In genomic region chr3:184543848-184544512, GRCh38 we compare ENCODE assay signal across 9 cellular contexts. TPM values are rescaled to one million over a fixed set of nuclear protein-coding genes. Genes with fewer than 3 reads are reported as not detected.
DNase-seq lines count a peak whose midpoint lies in the region; ATAC-seq and TF ChIP-seq lines count a peak whose summit lies in the region.
"Had no signal": no experiment of that assay in that cellular context is flagged by ENCODE, and none has a peak within 500 bp of the region (broad histone marks: within the 10 kb centered on the region; RNA-seq: fewer than 3 reads in every experiment).

No MANE protein-coding gene starts in this region.

- H3K4me3 Mint-ChIP-seq in MCF 10A (ENCODE audit: unreplicated experiment) = no peak overlapping the region
- H3K4me3 Mint-ChIP-seq: activated naive CD4-positive, alpha-beta T cell treated with anti-CD3 and anti-CD28 coated beads, Interleukin-2, amount 50 U/mL, for 24 hours had no signal

- DNase-seq in DMS 273 (lab: John Stamatoyannopoulos, UW; ENCODE audit: unreplicated experiment) (peak; percentile 97), NCI-H2196 (lab: John Stamatoyannopoulos, UW; ENCODE audit: unreplicated experiment) (peak; percentile 97), MCF 10A (ENCODE audit: unreplicated experiment) (peak; percentile 82), islet precursor cell (peak; percentile 92)
- DNase-seq in stimulated activated CD4-positive, alpha-beta T cell treated with anti-CD3 and anti-CD28 coated beads, Interleukin-1b, Interleukin-23, amount 100 ng/mL, for 4 hours (ENCODE audit: low read depth in 2 of 2) = peak; percentile 39 to 74

- POLR2A ChIA-PET in MCF 10A (lab: Yijun Ruan, JAX) = no interaction called here

- H3K4me1 Mint-ChIP-seq in MCF 10A (ENCODE audit: insufficient read depth, unreplicated experiment) = no peaks in the 10 kb centered on the region

- CTCF ChIA-PET in MCF 10A (lab: Yijun Ruan, JAX) = interaction anchor here (0.7 to 12.3 kb wide), 20 partner anchors 11 to 360 kb away, joined by 3 to 212 read pairs (median 4); no protein-coding TSS in a partner anchor

- TF ChIP-seq CTCF in VCaP (conservative IDR thresholded peaks at IDR 0.05) (peak; percentile 94), MCF 10A (IDR thresholded peaks at IDR 0.05; ENCODE audit: unreplicated experiment) (peak; percentile 91)

- no peak overlapping the region for H3K27ac ChIP-seq in VCaP

- no peaks in the 10 kb centered on the region for H3K9me3 Mint-ChIP-seq in MCF 10A (ENCODE audit: unreplicated experiment)
- H3K9me3 Mint-ChIP-seq: activated naive CD4-positive, alpha-beta T cell treated with anti-CD3 and anti-CD28 coated beads, Interleukin-2, amount 50 U/mL, for 24 hours had no signal

- peaks cover 70% of the 10 kb centered on the region for H3K27me3 Mint-ChIP-seq in MCF 10A (ENCODE audit: insufficient read depth, unreplicated experiment)

- no peak overlapping the region for H3K27ac Mint-ChIP-seq in MCF 10A (ENCODE audit: low read depth, unreplicated experiment)
- H3K27ac Mint-ChIP-seq: activated naive CD4-positive, alpha-beta T cell treated with anti-CD3 and anti-CD28 coated beads, Interleukin-2, amount 50 U/mL, for 24 hours had no signal

- ATAC-seq in HG02610 (IDR thresholded peaks at IDR 0.05; ENCODE audit: unreplicated experiment) (peak; percentile 56), GM18868 (IDR thresholded peaks at IDR 0.05; ENCODE audit: unreplicated experiment) (no peak)

- H3K36me3 Mint-ChIP-seq in MCF 10A (ENCODE audit: insufficient read depth, unreplicated experiment) = no peaks in the 10 kb centered on the region
- H3K36me3 Mint-ChIP-seq: activated naive CD4-positive, alpha-beta T cell treated with anti-CD3 and anti-CD28 coated beads, Interleukin-2, amount 50 U/mL, for 24 hours had no signal

- BruUV-seq in MCF 10A (replicated peaks; lab: Mats Ljungman, UMichigan) = no TSS peak

- intact Hi-C loops in MCF 10A (cut with micrococcal nuclease) = loop anchor here (1.0 to 5.0 kb wide), 4 partner anchors 75 to 647 kb away; no protein-coding TSS in a partner anchor

RNA-seq across cellular contexts. Expression of gene EPHB3, which starts 17.6 kb away (rescaled TPM):
- total RNA-seq in MCF 10A (2022) = 4.0 and 5.4 TPM in 2 replicates
